Comparison of ENCODE assay signal across 14 cellular contexts in the genomic region with DNA sequence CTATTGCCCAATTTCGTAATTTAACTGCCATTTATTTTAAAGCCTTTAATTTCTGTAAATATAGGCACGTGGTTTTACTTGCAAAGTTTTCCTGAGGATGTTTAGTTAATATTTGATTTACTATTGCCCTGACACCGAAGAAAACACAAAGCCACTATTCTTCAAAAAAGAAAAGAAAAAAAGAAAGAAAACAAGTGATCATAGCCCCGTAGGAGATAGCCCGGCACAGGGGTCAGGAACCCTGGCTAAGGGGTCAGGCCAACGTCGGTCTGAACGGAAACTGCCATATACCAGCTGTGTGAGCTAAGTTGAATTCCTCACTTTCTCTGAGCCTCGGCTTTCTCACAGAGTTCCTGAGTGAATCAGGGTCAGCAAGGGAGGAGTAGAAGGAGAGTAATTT. TPM values are rescaled to one million over a fixed set of nuclear protein-coding genes. Genes with fewer than 3 reads are reported as not detected.
DNase-seq lines count a peak whose midpoint lies in the region; ATAC-seq, FAIRE-seq and TF ChIP-seq lines count a peak whose summit lies in the region.
"Had no signal": no experiment of that assay in that cellular context is flagged by ENCODE, and none has a peak within 500 bp of the region (broad histone marks: within the 10 kb centered on the region; RNA-seq: fewer than 3 reads in every experiment).

No MANE protein-coding gene starts in this region.

- no peak overlapping the region for H3K9ac ChIP-seq in endothelial cell of umbilical vein (replicated peaks; ENCODE audit: extremely low read depth, insufficient read depth, low read length)
- H3K9ac ChIP-seq in endodermal cell (ENCODE audit: extremely low read depth, low read length, poor library complexity, severe bottlenecking): no peak overlapping the region

- CTCF ChIA-PET in endothelial cell of umbilical vein (lab: Charles Lee): interaction anchor here (1.1 to 1.8 kb wide), 11 partner anchors 8 to 307 kb away, joined by 3 to 10 read pairs (median 7); a partner anchor contains a TSS

- peak overlapping the region; percentile 48 for H3K4me2 ChIP-seq in endothelial cell of umbilical vein (ENCODE audit: insufficient read depth, low read length)

- H3K9me3 Mint-ChIP-seq in activated CD4-positive, alpha-beta T cell treated with anti-CD3 and anti-CD28 coated beads, Interleukin-2, amount 10 ng/mL, durations not matched to agents 24 days and 14 days: no peaks in the 10 kb centered on the region
- peaks cover 52% of the 10 kb centered on the region for H3K9me3 Mint-ChIP-seq in endodermal cell
- H3K9me3 Mint-ChIP-seq: CD8-positive, alpha-beta memory T cell; effector memory CD8-positive, alpha-beta T cell had no signal

- H3K36me3 Mint-ChIP-seq in activated CD4-positive, alpha-beta T cell treated with anti-CD3 and anti-CD28 coated beads, Interleukin-2, amount 10 ng/mL, durations not matched to agents 24 days and 14 days (ENCODE audit: low read depth): no peaks in the 10 kb centered on the region
- H3K36me3 Mint-ChIP-seq in endodermal cell (ENCODE audit: low read depth): no peaks in the 10 kb centered on the region

- no peaks in the 10 kb centered on the region for H3K79me2 ChIP-seq in endothelial cell of umbilical vein (ENCODE audit: control insufficient read depth, insufficient read depth, low read length)

- no peak for DNase-seq in activated CD4-positive, alpha-beta T cell treated with anti-CD3 and anti-CD28 coated beads, Interleukin-2, amount 10 ng/mL, durations not matched to agents 24 days and 14 days
- no peak for DNase-seq in activated CD4-positive, alpha-beta T cell treated with anti-CD3 and anti-CD28 coated beads, Interleukin-2, amount 50 U/mL, for 1 hour
- DNase-seq in NB4 (ENCODE audit: low read depth): peak; percentile 42
- peak; percentile 41 for DNase-seq in endothelial cell of umbilical vein (ENCODE audit: low read depth, low spot score)
- no peak for DNase-seq in sciatic nerve (ENCODE audit: low spot score)
- no peak for DNase-seq in endodermal cell
- DNase-seq in prostate gland (ENCODE audit: low spot score): no peak
- no peak for DNase-seq in left lung
- DNase-seq: left ventricle myocardium superior, posterior cingulate gyrus had no signal

- WGBS in endodermal cell (ENCODE audit: insufficient coverage in 1 of 2, insufficient read length in 1 of 2), 2 experiments: 69 to 88% methylated on average over 5 to 6 of the region's 9 CpGs
- WGBS in prostate gland: 49% methylated on average over 9 of the region's 9 CpGs

- H3K27ac Mint-ChIP-seq in activated CD4-positive, alpha-beta T cell treated with anti-CD3 and anti-CD28 coated beads, Interleukin-2, amount 10 ng/mL, durations not matched to agents 24 days and 14 days: no peak overlapping the region
- no peak overlapping the region for H3K27ac Mint-ChIP-seq in endodermal cell

- POLR2A ChIA-PET in endothelial cell of umbilical vein (lab: Charles Lee): no interaction called here

- H3K9me1 ChIP-seq in endothelial cell of umbilical vein (replicated peaks; ENCODE audit: control insufficient read depth, extremely low read depth, insufficient read depth, low read length): no peaks in the 10 kb centered on the region

- no peaks in the 10 kb centered on the region for H3K27me3 ChIP-seq in endothelial cell of umbilical vein (ENCODE audit: control insufficient read depth in 2 of 2, insufficient read depth in 2 of 2, low read length in 2 of 2)
- H3K27me3 ChIP-seq in endodermal cell (ENCODE audit: control insufficient read depth, insufficient read depth, low read length, poor library complexity, severe bottlenecking): no peaks in the 10 kb centered on the region
- no peaks in the 10 kb centered on the region for H3K27me3 ChIP-seq in prostate gland (replicated peaks; ENCODE audit: insufficient read depth)
- no peaks in the 10 kb centered on the region for H3K27me3 ChIP-seq in left lung
- H3K27me3 ChIP-seq: uterus had no signal

- H3K27ac ChIP-seq in endothelial cell of umbilical vein (ENCODE audit: insufficient read depth, low read depth, low read length) (peak overlapping the region; percentile 5), endodermal cell (ENCODE audit: low read depth, low read length) (no peak overlapping the region), prostate gland (no peak overlapping the region), left lung (no peak overlapping the region)

- no peaks in the 10 kb centered on the region for H3K36me3 ChIP-seq in endothelial cell of umbilical vein (ENCODE audit: control insufficient read depth in 2 of 2, extremely low read depth in 1 of 2, insufficient read depth in 2 of 2, low read length in 2 of 2)
- no peaks in the 10 kb centered on the region for H3K36me3 ChIP-seq in endodermal cell (ENCODE audit: control insufficient read depth, insufficient read depth, low read length)
- H3K36me3 ChIP-seq in prostate gland: no peaks in the 10 kb centered on the region
- H3K36me3 ChIP-seq in left lung: no peaks in the 10 kb centered on the region
- H3K36me3 ChIP-seq: uterus had no signal

- dilution Hi-C loops in endothelial cell of umbilical vein (cut with MboI; ENCODE audit: extremely low pct_ligation_motif_present, low sequenced_read_pairs): no loop called here

- no peaks in the 10 kb centered on the region for H3K27me3 Mint-ChIP-seq in activated CD4-positive, alpha-beta T cell treated with anti-CD3 and anti-CD28 coated beads, Interleukin-2, amount 10 ng/mL, durations not matched to agents 24 days and 14 days
- peaks cover 2% of the 10 kb centered on the region for H3K27me3 Mint-ChIP-seq in endodermal cell (ENCODE audit: insufficient read depth)
- H3K27me3 Mint-ChIP-seq: effector memory CD8-positive, alpha-beta T cell; T-helper 17 cell had no signal

- peaks cover 14% of the 10 kb centered on the region for H3K4me1 ChIP-seq in endothelial cell of umbilical vein (ENCODE audit: control insufficient read depth, extremely low read depth, insufficient read depth, low read length)
- H3K4me1 ChIP-seq in endodermal cell (ENCODE audit: control insufficient read depth, insufficient read depth, low read length): no peaks in the 10 kb centered on the region
- H3K4me1 ChIP-seq in prostate gland (replicated peaks): no peaks in the 10 kb centered on the region
- peaks cover 0 to 4% of the 10 kb centered on the region in 2 donors for H3K4me1 ChIP-seq in left lung
- H3K4me1 ChIP-seq: uterus had no signal

- peak overlapping the region; percentile 38 for H2AFZ ChIP-seq in endothelial cell of umbilical vein (ENCODE audit: low read depth, low read length)

- H3K4me3 ChIP-seq in NB4 (ENCODE audit: low read depth, low read length) (peak overlapping the region; percentile 58), endothelial cell of umbilical vein (replicated peaks in 1 of 3; ENCODE audit: insufficient read depth in 1 of 3, low read depth in 1 of 3, low read length in 3 of 3) (no peak overlapping the region), endodermal cell (ENCODE audit: low read length) (no peak overlapping the region), prostate gland (no peak overlapping the region), left lung (no peak overlapping the region)

- ATAC-seq in sciatic nerve (peak; percentile 72), left lung (no peak)

- BruUV-seq in endothelial cell of umbilical vein (replicated peaks; lab: Mats Ljungman, UMichigan): no TSS peak

- intact Hi-C loops in activated CD4-positive, alpha-beta T cell treated with anti-CD3 and anti-CD28 coated beads, Interleukin-2, amount 10 ng/mL, durations not matched to agents 24 days and 14 days (cut with micrococcal nuclease): loop anchor here (1.0 to 10.0 kb wide), 2 partner anchors 17 to 818 kb away; a partner anchor contains a TSS
- intact Hi-C loops in endothelial cell of umbilical vein (cut with micrococcal nuclease) (loop anchor here (2.0 kb wide), 2 partner anchors 32 to 116 kb away; no protein-coding TSS in a partner anchor), sciatic nerve (cut with DNase I) (no loop called here), prostate gland (cut with DNase I) (no loop called here), left lung (cut with DNase I) (no loop called here)

- H4K20me1 ChIP-seq in endothelial cell of umbilical vein (replicated peaks; ENCODE audit: control insufficient read depth, extremely low read depth, insufficient read depth, low read length): no peaks in the 10 kb centered on the region

- FAIRE-seq in endothelial cell of umbilical vein (lab: Jason Lieb, UNC): peak; percentile 60

- TF ChIP-seq POLR2A in NB4 (IDR thresholded peaks at IDR 0.05; ENCODE audit: extremely low read depth, insufficient read length) (no peak), endothelial cell of umbilical vein (IDR thresholded peaks at IDR 0.05; ENCODE audit: low read depth, low read length) (no peak), prostate gland (IDR thresholded peaks at IDR 0.05) (no peak)

- H3K9me3 ChIP-seq in endothelial cell of umbilical vein (replicated peaks; ENCODE audit: control insufficient read depth, insufficient read depth, low read length) (no peaks in the 10 kb centered on the region), endodermal cell (ENCODE audit: control insufficient read depth, low read length) (no peaks in the 10 kb centered on the region), prostate gland (no peaks in the 10 kb centered on the region), left lung (no peaks in the 10 kb centered on the region)
- H3K9me3 ChIP-seq: uterus had no signal

- H3K4me1 Mint-ChIP-seq in activated CD4-positive, alpha-beta T cell treated with anti-CD3 and anti-CD28 coated beads, Interleukin-2, amount 10 ng/mL, durations not matched to agents 24 days and 14 days: peaks cover 18% of the 10 kb centered on the region
- no peaks in the 10 kb centered on the region for H3K4me1 Mint-ChIP-seq in endodermal cell

- H3K4me3 Mint-ChIP-seq in activated CD4-positive, alpha-beta T cell treated with anti-CD3 and anti-CD28 coated beads, Interleukin-2, amount 10 ng/mL, durations not matched to agents 24 days and 14 days: peak overlapping the region; percentile 48
- no peak overlapping the region for H3K4me3 Mint-ChIP-seq in endodermal cell

- TF ChIP-seq CTCF in NB4 (IDR thresholded peaks at IDR 0.05; ENCODE audit: low read depth, low read length) (no peak), endothelial cell of umbilical vein (IDR thresholded peaks at IDR 0.05; ENCODE audit: extremely low read depth in 1 of 2, insufficient read depth in 1 of 2, low read depth in 1 of 2, low read length in 2 of 2) (no peak), endodermal cell (conservative IDR thresholded peaks at IDR 0.05) (no peak), prostate gland (IDR thresholded peaks at IDR 0.05) (no peak), left lung (IDR thresholded peaks at IDR 0.05) (no peak)

RNA-seq across cellular contexts. Expression of a gene that starts 17.7 kb away (rescaled TPM):
- 42.6 and 44.3 TPM in 2 replicates for total RNA-seq in activated CD4-positive, alpha-beta T cell treated with anti-CD3 and anti-CD28 coated beads, Interleukin-2, amount 10 ng/mL, durations not matched to agents 24 days and 14 days
- total RNA-seq in endothelial cell of umbilical vein: 128 and 135 TPM in 2 replicates
- polyA plus RNA-seq in endothelial cell of umbilical vein: 104 and 108 TPM in 2 replicates
- polyA plus RNA-seq in endothelial cell of umbilical vein (2011; cell fraction: cytosol; rRNA removed): 92.3 and 105 TPM in 2 replicates
- 52.6 and 59.5 TPM in 2 replicates for polyA plus RNA-seq in endothelial cell of umbilical vein (2011; cell fraction: nucleus; rRNA removed)
- polyA plus RNA-seq in endothelial cell of umbilical vein (2012): 167 and 170 TPM in 2 replicates
- polyA minus RNA-seq in endothelial cell of umbilical vein: 114 and 129 TPM in 2 replicates
- polyA minus RNA-seq in endothelial cell of umbilical vein (2011; cell fraction: cytosol; rRNA and poly(A)+ RNA removed): 39.7 TPM
- 46.2 and 64.7 TPM in 2 replicates for polyA minus RNA-seq in endothelial cell of umbilical vein (2011; cell fraction: nucleus; rRNA and poly(A)+ RNA removed)
- 116 TPM for total RNA-seq in sciatic nerve
- total RNA-seq in endodermal cell: 10 to 100 TPM; 33.5 to 34.7 TPM
- polyA plus RNA-seq in endodermal cell (2013, experiment 1 of 2): 62.3 TPM
- polyA plus RNA-seq in endodermal cell (2013, experiment 2 of 2): 60.8 TPM
- 100 to 1,000 TPM; 156 to 269 TPM for total RNA-seq in prostate gland
- 100 to 1,000 TPM; 159 to 160 TPM for total RNA-seq in left lung

Comparison
In these comparisons a context has a peak if more than half of its experiments do, and no peak if none do; other contexts are left out.
1. DNase-seq: peak in NB4 (single experiment) and endothelial cell of umbilical vein (single experiment); none in activated CD4-positive, alpha-beta T cell treated with anti-CD3 and anti-CD28 coated beads, Interleukin-2, amount 10 ng/mL, durations not matched to agents 24 days and 14 days (single experiment), activated CD4-positive, alpha-beta T cell treated with anti-CD3 and anti-CD28 coated beads, Interleukin-2, amount 50 U/mL, for 1 hour (single experiment), sciatic nerve (single experiment), endodermal cell (single experiment), prostate gland (single experiment) and left lung (0 of 2).
2. intact Hi-C loops: an anchor here in activated CD4-positive, alpha-beta T cell treated with anti-CD3 and anti-CD28 coated beads, Interleukin-2, amount 10 ng/mL, durations not matched to agents 24 days and 14 days (1.0 to 10.0 kb wide) and endothelial cell of umbilical vein (2.0 kb wide); none called in sciatic nerve, prostate gland and left lung.